2 cellular contexts compared by ENCODE assay signal in genomic region chr22:21779444-21779843, GRCh38.
TF ChIP-seq lines count a peak whose summit lies in the region.

No MANE protein-coding gene starts in this region.

TF ChIP-seq in IMR-90, 13 proteins besides CTCF, POLR2A, EP300 and RAD21 (continued from another document):
- no peak for TF ChIP-seq FOS (IDR thresholded peaks at IDR 0.05; ENCODE audit: low read depth, low read length)
- no peak for TF ChIP-seq MXI1 (IDR thresholded peaks at IDR 0.05; ENCODE audit: borderline replicate concordance, low read depth, low read length)
- TF ChIP-seq SMC3 (IDR thresholded peaks at IDR 0.05; ENCODE audit: low read depth, low read length): no peak
- no peak for TF ChIP-seq BHLHE40 (IDR thresholded peaks at IDR 0.05; ENCODE audit: low read depth, low read length)
- TF ChIP-seq RCOR1 (IDR thresholded peaks at IDR 0.05; ENCODE audit: insufficient replicate concordance, low read length): no peak
- no peak for TF ChIP-seq CEBPB (IDR thresholded peaks at IDR 0.05; ENCODE audit: low read depth, low read length)
- TF ChIP-seq, protein P1, sequence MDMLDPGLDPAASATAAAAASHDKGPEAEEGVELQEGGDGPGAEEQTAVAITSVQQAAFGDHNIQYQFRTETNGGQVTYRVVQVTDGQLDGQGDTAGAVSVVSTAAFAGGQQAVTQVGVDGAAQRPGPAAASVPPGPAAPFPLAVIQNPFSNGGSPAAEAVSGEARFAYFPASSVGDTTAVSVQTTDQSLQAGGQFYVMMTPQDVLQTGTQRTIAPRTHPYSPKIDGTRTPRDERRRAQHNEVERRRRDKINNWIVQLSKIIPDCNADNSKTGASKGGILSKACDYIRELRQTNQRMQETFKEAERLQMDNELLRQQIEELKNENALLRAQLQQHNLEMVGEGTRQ (IDR thresholded peaks at IDR 0.05; ENCODE audit: low read depth, low read length): no peak
- no peak for TF ChIP-seq CHD1 (IDR thresholded peaks at IDR 0.05; ENCODE audit: low read depth, low read length)
- no peak for TF ChIP-seq RFX5 (IDR thresholded peaks at IDR 0.05; ENCODE audit: low read depth, low read length)
- no peak for TF ChIP-seq MAZ (IDR thresholded peaks at IDR 0.05; ENCODE audit: borderline replicate concordance, low read depth, low read length)

TF ChIP-seq in SK-N-SH treated with all-trans-retinoic acid at 6 μM for 48 hours, 23 proteins besides CTCF, POLR2A, EP300 and RAD21 (continued from another document):
- TF ChIP-seq POU6F1 (CRISPR knock-in tag; IDR thresholded peaks at IDR 0.05; ENCODE audit: borderline replicate concordance, low read depth): no peak
- TF ChIP-seq ISL1 (CRISPR knock-in tag; IDR thresholded peaks at IDR 0.05): no peak
- TF ChIP-seq, protein P2, sequence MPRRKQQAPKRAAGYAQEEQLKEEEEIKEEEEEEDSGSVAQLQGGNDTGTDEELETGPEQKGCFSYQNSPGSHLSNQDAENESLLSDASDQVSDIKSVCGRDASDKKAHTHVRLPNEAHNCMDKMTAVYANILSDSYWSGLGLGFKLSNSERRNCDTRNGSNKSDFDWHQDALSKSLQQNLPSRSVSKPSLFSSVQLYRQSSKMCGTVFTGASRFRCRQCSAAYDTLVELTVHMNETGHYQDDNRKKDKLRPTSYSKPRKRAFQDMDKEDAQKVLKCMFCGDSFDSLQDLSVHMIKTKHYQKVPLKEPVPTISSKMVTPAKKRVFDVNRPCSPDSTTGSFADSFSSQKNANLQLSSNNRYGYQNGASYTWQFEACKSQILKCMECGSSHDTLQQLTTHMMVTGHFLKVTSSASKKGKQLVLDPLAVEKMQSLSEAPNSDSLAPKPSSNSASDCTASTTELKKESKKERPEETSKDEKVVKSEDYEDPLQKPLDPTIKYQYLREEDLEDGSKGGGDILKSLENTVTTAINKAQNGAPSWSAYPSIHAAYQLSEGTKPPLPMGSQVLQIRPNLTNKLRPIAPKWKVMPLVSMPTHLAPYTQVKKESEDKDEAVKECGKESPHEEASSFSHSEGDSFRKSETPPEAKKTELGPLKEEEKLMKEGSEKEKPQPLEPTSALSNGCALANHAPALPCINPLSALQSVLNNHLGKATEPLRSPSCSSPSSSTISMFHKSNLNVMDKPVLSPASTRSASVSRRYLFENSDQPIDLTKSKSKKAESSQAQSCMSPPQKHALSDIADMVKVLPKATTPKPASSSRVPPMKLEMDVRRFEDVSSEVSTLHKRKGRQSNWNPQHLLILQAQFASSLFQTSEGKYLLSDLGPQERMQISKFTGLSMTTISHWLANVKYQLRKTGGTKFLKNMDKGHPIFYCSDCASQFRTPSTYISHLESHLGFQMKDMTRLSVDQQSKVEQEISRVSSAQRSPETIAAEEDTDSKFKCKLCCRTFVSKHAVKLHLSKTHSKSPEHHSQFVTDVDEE (CRISPR knock-in tag; IDR thresholded peaks at IDR 0.05): no peak
- no peak for TF ChIP-seq PATZ1 (CRISPR knock-in tag; IDR thresholded peaks at IDR 0.05; ENCODE audit: borderline replicate concordance)
- TF ChIP-seq ARNTL (CRISPR knock-in tag; IDR thresholded peaks at IDR 0.05; ENCODE audit: borderline replicate concordance, low read depth): no peak
- TF ChIP-seq CSRNP3 (CRISPR knock-in tag; IDR thresholded peaks at IDR 0.05): no peak
